ENCODE assay signal across 8 cellular contexts in genomic region chr6:116101298-116101718, GRCh38. TPM values are rescaled to one million over a fixed set of nuclear protein-coding genes. Genes with fewer than 3 reads are reported as not detected.
DNase-seq lines count a peak whose midpoint lies in the region; ATAC-seq, FAIRE-seq and TF ChIP-seq lines count a peak whose summit lies in the region.

No MANE protein-coding gene starts in this region.

- BruUV-seq in K562 (replicated peaks; lab: Mats Ljungman, UMichigan): no TSS peak

- H3K4me3 ChIP-seq in AG04450 (ENCODE audit: low read depth, low read length): peak overlapping the region; percentile 89
- peak overlapping the region; percentile 88 for H3K4me3 ChIP-seq in K562
- peak overlapping the region; percentile 88 for H3K4me3 ChIP-seq in thoracic aorta

- no peaks in the 10 kb centered on the region for H3K27me3 Mint-ChIP-seq in memory B cell

- peak overlapping the region; percentile 99 for H2AFZ ChIP-seq in K562 (ENCODE audit: low read depth, low read length)

- no peak for TF ChIP-seq POLR2A in K562 (conservative IDR thresholded peaks at IDR 0.05)

- peaks cover 7% of the 10 kb centered on the region for H3K36me3 Mint-ChIP-seq in memory B cell

- peak overlapping the region; percentile 83 for H3K27ac Mint-ChIP-seq in memory B cell

- H3K9me3 ChIP-seq in AG04450 (ENCODE audit: control insufficient read depth, insufficient read depth, low read length): no peaks in the 10 kb centered on the region; the same call in 1 of the 2 replicates
- peaks cover 4% of the 10 kb centered on the region for H3K9me3 ChIP-seq in K562 (replicated peaks; ENCODE audit: control insufficient read depth, insufficient read depth, low read depth, low read length)
- H3K9me3 ChIP-seq in thoracic aorta: no peaks in the 10 kb centered on the region

- no peak for FAIRE-seq in K562 (lab: Jason Lieb, UNC)

- H3K27me3 ChIP-seq in AG04450 (ENCODE audit: control insufficient read depth, insufficient read depth, low read length) (no peaks in the 10 kb centered on the region), K562 (ENCODE audit: control insufficient read depth in 2 of 2, insufficient read depth in 2 of 2, low read length in 2 of 2) (no peaks in the 10 kb centered on the region), thoracic aorta (replicated peaks; ENCODE audit: insufficient read depth) (no peaks in the 10 kb centered on the region)

- H3K9me1 ChIP-seq in K562 (ENCODE audit: control insufficient read depth, insufficient read depth, low read length): no peaks in the 10 kb centered on the region

- TF ChIP-seq EP300 in K562 (IDR thresholded peaks at IDR 0.05; ENCODE audit: low read length): no peak

- H3K27ac ChIP-seq in AG04450 (ENCODE audit: low read depth, low read length) (peak overlapping the region; percentile 65), K562 (ENCODE audit: extremely low read depth, low read depth, low read length) (peak overlapping the region; percentile 88), thoracic aorta (peak overlapping the region; percentile 94 to 97)

- H3K4me3 Mint-ChIP-seq in memory B cell: peak overlapping the region; percentile 87

- no peaks in the 10 kb centered on the region for H4K20me1 ChIP-seq in K562 (replicated peaks; ENCODE audit: control insufficient read depth, insufficient read depth, low read length)

- peak overlapping the region; percentile 84 to 95 for H3K9ac ChIP-seq in K562 (ENCODE audit: insufficient read depth in 1 of 2, low read depth in 2 of 2, low read length in 2 of 2)

- TF ChIP-seq CTCF in AG04450 (IDR thresholded peaks at IDR 0.05; ENCODE audit: low read depth, low read length) (no peak), K562 (IDR thresholded peaks at IDR 0.05 in 2 of 3, conservative IDR thresholded peaks at IDR 0.05 in 1 of 3; ENCODE audit: insufficient read depth in 2 of 3, low read depth in 1 of 3, low read length in 3 of 3) (no peak), thoracic aorta (IDR thresholded peaks at IDR 0.05) (no peak)

- H3K4me1 ChIP-seq in K562 (replicated peaks in 1 of 2; ENCODE audit: control insufficient read depth in 2 of 2, insufficient read depth in 2 of 2, low read length in 2 of 2) (peaks cover 4 to 7% of the 10 kb centered on the region in 2 experiments; a peak in 3 of 5 replicates), thoracic aorta (ENCODE audit: control insufficient read depth in 1 of 2, low read depth in 2 of 2) (peaks cover 45 to 67% of the 10 kb centered on the region in 2 donors)

- H3K4me2 ChIP-seq in K562 (ENCODE audit: insufficient read depth, low read length): peak overlapping the region; percentile 89

- peaks cover 1% of the 10 kb centered on the region for H3K9me3 Mint-ChIP-seq in memory B cell

- peaks cover 11% of the 10 kb centered on the region for H3K79me2 ChIP-seq in K562 (ENCODE audit: control insufficient read depth, insufficient read depth, low read length)

- H3K36me3 ChIP-seq in K562 (ENCODE audit: control insufficient read depth, insufficient read depth, low read length) (no peaks in the 10 kb centered on the region), thoracic aorta (no peaks in the 10 kb centered on the region)

- DNase-seq in AG04450 (ENCODE audit: low read depth, low spot score) (no peak), KG1 (lab: John Stamatoyannopoulos, UW) (peak; percentile 83), K562 (ENCODE audit: extremely low read depth in 1 of 4, low spot score in 3 of 4) (peak; percentile 58 to 88 (median 72)), memory B cell (ENCODE audit: low spot score in 2 of 2) (no peak), thoracic aorta (ENCODE audit: low spot score) (peak; percentile 28), midbrain (lab: John Stamatoyannopoulos, UW) (no peak), COLO668 (lab: John Stamatoyannopoulos, UW; ENCODE audit: unreplicated experiment) (no peak)

- no peak for TF ChIP-seq RAD21 in K562 (CRISPR knock-in tag; conservative IDR thresholded peaks at IDR 0.05 in 1 of 2, IDR thresholded peaks at IDR 0.05 in 1 of 2)

- no peak for ATAC-seq in K562
- ATAC-seq in memory B cell (ENCODE audit: low read depth): peak; percentile 3
- ATAC-seq in thoracic aorta (ENCODE audit: insufficient number of reproducible peaks, low FRiP score, low read depth): no peak
- no peak for ATAC-seq in HG02678 (IDR thresholded peaks at IDR 0.05; ENCODE audit: unreplicated experiment)

- CTCF ChIA-PET in AG04450 (lab: Charles Lee) (interaction anchor here (0.7 to 3.6 kb wide), 8 partner anchors 8 to 205 kb away, joined by 4 to 34 read pairs (median 6); partner anchors contain the start of gene FRK), K562 (lab: Yijun Ruan, JAX; ENCODE audit: low intra/inter-chr PET ratio) (interaction anchor here (1.2 kb wide), 1 partner anchor 90 kb away, joined by 4 read pairs; no protein-coding TSS in a partner anchor)

- POLR2A ChIA-PET in AG04450 (lab: Yijun Ruan, JAX): interaction anchor here (0.6 to 1.7 kb wide), 2 partner anchors 38 to 89 kb away, joined by 3 to 8 read pairs; no protein-coding TSS in a partner anchor
- POLR2A ChIA-PET in K562 (lab: Yijun Ruan, JAX): interaction anchor here (0.5 to 1.3 kb wide), 8 partner anchors 8 to 686 kb away, joined by 3 to 7 read pairs (median 4); no protein-coding TSS in a partner anchor

- 6% methylated on average over 9 of the region's 12 CpGs for WGBS in K562 (ENCODE audit: insufficient coverage, low coverage, missing lambda C conversion rate)

- intact Hi-C loops in K562 (cut with micrococcal nuclease): no loop called here

- in situ Hi-C loops in K562 (cut with MboI): no loop called here

- peaks cover 39% of the 10 kb centered on the region for H3K4me1 Mint-ChIP-seq in memory B cell

RNA-seq across cellular contexts. Expression of gene NT5DC1, which starts 0.7 kb away (rescaled TPM):
- polyA plus RNA-seq in AG04450 (2011; rRNA removed) (20.9 and 23.2 TPM in 2 replicates), K562 (2011; rRNA removed) (18.3 and 19.6 TPM in 2 replicates), K562 (2014; fragmentation: Illumina TruSeq; extraction: Trizol) (14.5 and 22.2 TPM in 2 replicates), K562 (2014; fragmentation: Nextera tagmentation; extraction: Ambion mirVana) (10 to 100 TPM; 15.7 to 20.5 TPM), K562 (2014; rRNA removed) (15.9 and 20.7 TPM in 2 replicates)
- polyA minus RNA-seq in AG04450 (2011; rRNA and poly(A)+ RNA removed): 14.9 and 16.9 TPM in 2 replicates
- 6.5 and 14.2 TPM in 2 replicates for total RNA-seq in K562 (2011; cell fraction: chromatin; rRNA removed; ENCODE audit: low replicate concordance)
- total RNA-seq in K562 (2011; cell fraction: nucleolus; rRNA removed): 3.2 and 6.6 TPM in 2 replicates
- total RNA-seq in K562 (2011; cell fraction: nucleoplasm; rRNA removed): 4.0 and 7.6 TPM in 2 replicates
- total RNA-seq in K562 (2014; rRNA removed) (4.9 and 12.0 TPM in 2 replicates), K562 (2014; rRNA removed; fragmentation: Illumina TruSeq; extraction: Trizol) (16.3 and 22.2 TPM in 2 replicates), K562 (2015; rRNA removed; fragmentation: Illumina TruSeq; extraction: Trizol) (16.1 and 18.7 TPM in 2 replicates), K562 (2021) (28.5 and 31.8 TPM in 2 replicates), thoracic aorta (10 to 100 TPM; 15.4 to 25.0 TPM)
- 6.7 and 14.1 TPM in 2 replicates for polyA plus RNA-seq in K562 (2011; cell fraction: cytosol; rRNA removed)
- 7.0 and 8.7 TPM in 2 replicates for polyA plus RNA-seq in K562 (2011; cell fraction: nucleus; rRNA removed)
- polyA plus RNA-seq in K562 (2012): 17.9 and 43.2 TPM in 2 replicates
- polyA minus RNA-seq in K562 (2011; rRNA and poly(A)+ RNA removed): 14.7 and 21.6 TPM in 2 replicates
- polyA minus RNA-seq in K562 (2011; cell fraction: cytosol; rRNA and poly(A)+ RNA removed): 11.6 and 19.5 TPM in 2 replicates
- polyA minus RNA-seq in K562 (2011; cell fraction: nucleus; rRNA and poly(A)+ RNA removed): 13.5 and 17.3 TPM in 2 replicates

RNA-seq across cellular contexts. Expression of gene COL10A1, which starts 24.6 kb away (rescaled TPM):
- polyA plus RNA-seq in AG04450 (2011; rRNA removed) (0.10 and 0.33 TPM in 2 replicates), K562 (2011; rRNA removed) (not detected in 2 replicates), K562 (2014; fragmentation: Illumina TruSeq; extraction: Trizol) (0.06 TPM in 1 of 2 replicates, not detected in the other), K562 (2014; fragmentation: Nextera tagmentation; extraction: Ambion mirVana) (under 1 TPM in 1 of 2 experiments, not detected in 1; 0.08 TPM), K562 (2014; rRNA removed) (not detected in 2 replicates)
- polyA minus RNA-seq in AG04450 (2011; rRNA and poly(A)+ RNA removed): not detected in 2 replicates
- not detected in 2 replicates for total RNA-seq in K562 (2011; cell fraction: chromatin; rRNA removed; ENCODE audit: low replicate concordance)
- total RNA-seq in K562 (2011; cell fraction: nucleolus; rRNA removed): not detected in 2 replicates
- not detected in 2 replicates for total RNA-seq in K562 (2011; cell fraction: nucleoplasm; rRNA removed)
- total RNA-seq in K562 (2014; rRNA removed) (not detected in 2 replicates), K562 (2014; rRNA removed; fragmentation: Illumina TruSeq; extraction: Trizol) (not detected in 2 replicates), K562 (2015; rRNA removed; fragmentation: Illumina TruSeq; extraction: Trizol) (not detected in 2 replicates), K562 (2021) (not detected in 2 replicates), thoracic aorta (under 1 TPM in 1 of 2 donors, not detected in 1; 0.92 TPM)
- not detected in 2 replicates for polyA plus RNA-seq in K562 (2011; cell fraction: cytosol; rRNA removed)
- not detected in 2 replicates for polyA plus RNA-seq in K562 (2011; cell fraction: nucleus; rRNA removed)
- 0.07 TPM in 2 replicates for polyA plus RNA-seq in K562 (2012)
- polyA minus RNA-seq in K562 (2011; rRNA and poly(A)+ RNA removed): not detected in 2 replicates
- not detected in 2 replicates for polyA minus RNA-seq in K562 (2011; cell fraction: cytosol; rRNA and poly(A)+ RNA removed)
- not detected in 2 replicates for polyA minus RNA-seq in K562 (2011; cell fraction: nucleus; rRNA and poly(A)+ RNA removed)

RNA-seq across cellular contexts. Expression of gene FRK, which starts 40.6 kb away (rescaled TPM):
- polyA plus RNA-seq in AG04450 (2011; rRNA removed) (0.31 and 0.43 TPM in 2 replicates), K562 (2011; rRNA removed) (0.01 and 0.03 TPM in 2 replicates), K562 (2014; fragmentation: Illumina TruSeq; extraction: Trizol) (0.09 and 0.10 TPM in 2 replicates), K562 (2014; fragmentation: Nextera tagmentation; extraction: Ambion mirVana) (under 1 TPM; 0.03 to 0.07 TPM), K562 (2014; rRNA removed) (0.05 and 0.11 TPM in 2 replicates)
- polyA minus RNA-seq in AG04450 (2011; rRNA and poly(A)+ RNA removed): 0.87 and 1.4 TPM in 2 replicates
- total RNA-seq in K562 (2011; cell fraction: chromatin; rRNA removed; ENCODE audit: low replicate concordance): 0.02 and 0.07 TPM in 2 replicates
- total RNA-seq in K562 (2011; cell fraction: nucleolus; rRNA removed): not detected in 2 replicates
- 0.07 TPM in 1 of 2 replicates, not detected in the other for total RNA-seq in K562 (2011; cell fraction: nucleoplasm; rRNA removed)
- total RNA-seq in K562 (2014; rRNA removed) (0.09 and 0.16 TPM in 2 replicates), K562 (2014; rRNA removed; fragmentation: Illumina TruSeq; extraction: Trizol) (0.15 and 0.22 TPM in 2 replicates), K562 (2015; rRNA removed; fragmentation: Illumina TruSeq; extraction: Trizol) (0.29 and 0.34 TPM in 2 replicates), K562 (2021) (0.13 and 0.22 TPM in 2 replicates), thoracic aorta (10 to 100 TPM; 16.0 to 20.0 TPM)
- polyA plus RNA-seq in K562 (2011; cell fraction: cytosol; rRNA removed): under 0.01 and 0.01 TPM in 2 replicates
- 0.04 TPM in 2 replicates for polyA plus RNA-seq in K562 (2011; cell fraction: nucleus; rRNA removed)
- 0.14 and 0.19 TPM in 2 replicates for polyA plus RNA-seq in K562 (2012)
- polyA minus RNA-seq in K562 (2011; rRNA and poly(A)+ RNA removed): 0.04 and 0.12 TPM in 2 replicates
- 0.09 TPM in 1 of 2 replicates, not detected in the other for polyA minus RNA-seq in K562 (2011; cell fraction: cytosol; rRNA and poly(A)+ RNA removed)
- polyA minus RNA-seq in K562 (2011; cell fraction: nucleus; rRNA and poly(A)+ RNA removed): under 0.01 and 0.11 TPM in 2 replicates

Comparison
In these comparisons a context has a peak if more than half of its experiments do, and no peak if none do; other contexts are left out.
1. DNase-seq: peak in KG1 (single experiment), K562 (4 of 4) and thoracic aorta (single experiment); none in AG04450 (single experiment), memory B cell (0 of 2), midbrain (single experiment) and COLO668 (single experiment).
2. RNA of gene FRK, which starts 40.6 kb away (total RNA-seq): 16.0 to 20.0 TPM in thoracic aorta; 0.02 to 0.34 TPM in K562; every median in the first group is over 10 times any median in the second.
3. Peak in every context shown above with its lines, with median percentiles within 50 percentile points of each other: H3K27ac ChIP-seq and H3K4me3 ChIP-seq.